9 cellular contexts compared by ENCODE assay signal in genomic region chr2:85514323-85514722, GRCh38.
"Had no signal": no experiment of that assay in that cellular context is flagged by ENCODE, and none has a peak within 500 bp of the region (broad histone marks: within the 10 kb centered on the region; RNA-seq: fewer than 3 reads in every experiment).

No MANE protein-coding gene starts in this region.

- H3K4me2 ChIP-seq: KMS-11 had no signal

- FAIRE-seq: HTR-8/SVneo had no signal

- H3K36me3 ChIP-seq: HAP-1 had no signal

- H3K27ac ChIP-seq: GM23248, HL-60, KMS-11 had no signal

- H3K9me3 ChIP-seq: HAP-1 had no signal

- H2AFZ ChIP-seq: GM23248 had no signal

- H3K4me1 ChIP-seq: HAP-1 had no signal

- H3K9ac ChIP-seq: GM23248, KMS-11 had no signal

- DNase-seq: GM23248, GOT3, H7, IMR-90, KBM-7 had no signal

- H3K4me3 ChIP-seq: GM23248, HAP-1 had no signal
